ENCODE assay signal across 20 cellular contexts in the genomic region with DNA sequence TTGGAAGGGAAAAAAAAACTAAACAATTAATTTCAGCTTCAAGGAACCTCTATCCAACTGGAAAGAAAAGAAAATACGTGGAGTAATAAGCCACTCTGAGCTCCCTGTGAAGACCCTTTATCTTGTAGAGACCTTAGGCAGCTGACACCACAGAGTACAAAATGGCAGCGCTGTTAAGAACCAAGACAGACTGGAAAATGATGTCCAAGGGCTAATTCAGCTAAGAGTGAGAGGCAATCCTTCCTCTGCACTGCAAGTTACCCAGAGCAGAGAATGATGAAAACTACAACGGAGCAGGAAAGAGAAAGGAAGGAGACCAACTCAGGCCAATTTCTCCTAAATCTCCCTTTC. TPM values are rescaled to one million over a fixed set of nuclear protein-coding genes. Genes with fewer than 3 reads are reported as not detected.
A peak's percentile ranks its signal among the peaks of the same experiment; 100 is the strongest.
DNase-seq lines count a peak whose midpoint lies in the region; ATAC-seq and TF ChIP-seq lines count a peak whose summit lies in the region.
"Had no signal": no experiment of that assay in that cellular context is flagged by ENCODE, and none has a peak within 500 bp of the region (broad histone marks: within the 10 kb centered on the region; RNA-seq: fewer than 3 reads in every experiment).

No MANE protein-coding gene starts in this region.

- CTCF ChIA-PET in mammary epithelial cell (lab: Charles Lee; ENCODE audit: low non-redundant PET) (no interaction called here), MCF 10A (lab: Yijun Ruan, JAX) (interaction anchor here (1.4 to 1.9 kb wide), 2 partner anchors 8 to 120 kb away, joined by 3 to 5 read pairs; no protein-coding TSS in a partner anchor), Panc1 (lab: Charles Lee) (no interaction called here)

- peaks cover 15% of the 10 kb centered on the region for H3K4me1 Mint-ChIP-seq in MCF 10A (ENCODE audit: insufficient read depth, unreplicated experiment)

- POLR2A ChIA-PET in MCF 10A (lab: Yijun Ruan, JAX), result interaction anchor here (1.1 to 2.1 kb wide), 2 partner anchors 22 to 57 kb away, joined by 4 to 9 read pairs; a partner anchor contains a TSS
- POLR2A ChIA-PET in Panc1 (lab: Charles Lee), result no interaction called here

- H2AFZ ChIP-seq in mammary epithelial cell (ENCODE audit: low read depth, low read length), result no peak overlapping the region
- H2AFZ ChIP-seq in smooth muscle cell (ENCODE audit: low read depth), result no peak overlapping the region

- H3K36me3 ChIP-seq in mammary epithelial cell (ENCODE audit: insufficient read depth, low read length), result peaks cover 6% of the 10 kb centered on the region
- peaks cover 3% of the 10 kb centered on the region; the same call in 1 of the 2 replicates for H3K36me3 ChIP-seq in Panc1 (ENCODE audit: control insufficient read depth, insufficient read depth, low read length)
- H3K36me3 ChIP-seq in iPS-20b (ENCODE audit: insufficient read depth, low read depth, low read length), result peaks cover 16% of the 10 kb centered on the region; the same call in 1 of the 2 replicates
- H3K36me3 ChIP-seq in smooth muscle cell (ENCODE audit: low read depth), result peaks cover 2% of the 10 kb centered on the region

- H3K4me2 ChIP-seq in mammary epithelial cell (ENCODE audit: insufficient read depth, low read depth, low read length) (no peak overlapping the region), smooth muscle cell (no peak overlapping the region)

- intact Hi-C loops in mammary epithelial cell (cut with micrococcal nuclease) (no loop called here), MCF 10A (cut with micrococcal nuclease) (no loop called here), Panc1 (cut with micrococcal nuclease; ENCODE audit: unreplicated experiment) (no loop called here)

- BruUV-seq in mammary epithelial cell (replicated peaks; lab: Mats Ljungman, UMichigan) (no TSS peak), MCF 10A (replicated peaks; lab: Mats Ljungman, UMichigan) (no TSS peak), Panc1 (replicated peaks; lab: Mats Ljungman, UMichigan) (TSS peak; percentile 13)

- H3K4me3 ChIP-seq in mammary epithelial cell (replicated peaks in 1 of 3; ENCODE audit: insufficient read depth in 1 of 3, low read depth in 2 of 3, low read length in 3 of 3) (no peak overlapping the region), Panc1 (ENCODE audit: low read depth in 2 of 2, low read length in 2 of 2) (no peak overlapping the region), iPS-20b (ENCODE audit: low read length) (no peak overlapping the region), smooth muscle cell (no peak overlapping the region)
- H3K4me3 ChIP-seq: dorsolateral prefrontal cortex, heart right ventricle, SK-N-MC had no signal

- no peaks in the 10 kb centered on the region for H3K9me3 ChIP-seq in mammary epithelial cell (replicated peaks; ENCODE audit: insufficient read depth, low read length)
- no peaks in the 10 kb centered on the region for H3K9me3 ChIP-seq in Panc1 (ENCODE audit: control insufficient read depth, insufficient read depth, low read depth, low read length)
- no peaks in the 10 kb centered on the region for H3K9me3 ChIP-seq in iPS-20b (ENCODE audit: insufficient read depth, low read depth, low read length)
- H3K9me3 ChIP-seq in smooth muscle cell (replicated peaks; ENCODE audit: low read depth), result peaks cover 3% of the 10 kb centered on the region
- H3K9me3 ChIP-seq: heart right ventricle had no signal

- H3K9me3 Mint-ChIP-seq in MCF 10A (ENCODE audit: unreplicated experiment), result no peaks in the 10 kb centered on the region
- H3K9me3 Mint-ChIP-seq: CD14-positive monocyte had no signal

- peaks cover 23% of the 10 kb centered on the region for H3K36me3 Mint-ChIP-seq in MCF 10A (ENCODE audit: insufficient read depth, unreplicated experiment)

- in situ Hi-C loops in mammary epithelial cell (cut with MboI; ENCODE audit: low sequenced_read_pairs in 2 of 2) (no loop called here), Panc1 (cut with HindIII; ENCODE audit: low pct_unique_long_range_greater_than_20kb, low sequenced_read_pairs) (no loop called here)

- TF ChIP-seq CTCF in mammary epithelial cell (conservative IDR thresholded peaks at IDR 0.05 in 1 of 2, IDR thresholded peaks at IDR 0.05 in 1 of 2; ENCODE audit: extremely low read depth in 1 of 2, insufficient read depth in 1 of 2, low read depth in 1 of 2, low read length in 2 of 2) (no peak), MCF 10A (IDR thresholded peaks at IDR 0.05; ENCODE audit: unreplicated experiment) (no peak), Panc1 (IDR thresholded peaks at IDR 0.05) (no peak), smooth muscle cell (IDR thresholded peaks at IDR 0.05; ENCODE audit: borderline replicate concordance, insufficient read depth, poor library complexity, severe bottlenecking) (no peak)

- peak overlapping the region; percentile 73 for H3K27ac ChIP-seq in mammary epithelial cell (ENCODE audit: insufficient read depth, low read depth, low read length)
- no peak overlapping the region for H3K27ac ChIP-seq in Panc1 (ENCODE audit: low read length)
- H3K27ac ChIP-seq in iPS-20b (ENCODE audit: low read length), result peak overlapping the region; percentile 44
- peak overlapping the region; percentile 63 for H3K27ac ChIP-seq in smooth muscle cell (ENCODE audit: low read depth)
- H3K27ac ChIP-seq: dorsolateral prefrontal cortex, heart right ventricle, SK-N-MC had no signal

- H3K4me1 ChIP-seq in mammary epithelial cell (ENCODE audit: insufficient read depth, low read length), result peaks cover 17% of the 10 kb centered on the region
- peaks cover 7% of the 10 kb centered on the region; the same call in 1 of the 2 replicates for H3K4me1 ChIP-seq in Panc1 (ENCODE audit: control insufficient read depth, insufficient read depth, low read length)
- peaks cover 12% of the 10 kb centered on the region for H3K4me1 ChIP-seq in iPS-20b (ENCODE audit: insufficient read depth, low read length)
- H3K4me1 ChIP-seq in smooth muscle cell (ENCODE audit: low read depth), result peaks cover 19% of the 10 kb centered on the region

- H4K20me1 ChIP-seq in mammary epithelial cell (ENCODE audit: insufficient read depth, low read length), result no peaks in the 10 kb centered on the region
- peaks cover 21% of the 10 kb centered on the region for H4K20me1 ChIP-seq in smooth muscle cell (ENCODE audit: low read depth)

- H3K79me2 ChIP-seq in mammary epithelial cell (ENCODE audit: insufficient read depth, low read length), result peaks cover 30% of the 10 kb centered on the region
- H3K79me2 ChIP-seq in smooth muscle cell (ENCODE audit: low read depth), result peaks cover 37% of the 10 kb centered on the region

- H3K27ac Mint-ChIP-seq in MCF 10A (ENCODE audit: low read depth, unreplicated experiment), result no peak overlapping the region
- H3K27ac Mint-ChIP-seq: CD14-positive monocyte had no signal

- no peaks in the 10 kb centered on the region for H3K27me3 Mint-ChIP-seq in MCF 10A (ENCODE audit: insufficient read depth, unreplicated experiment)

- dilution Hi-C loops in mammary epithelial cell (cut with HindIII; ENCODE audit: low sequenced_read_pairs), result no loop called here

- H3K27me3 ChIP-seq in mammary epithelial cell (ENCODE audit: insufficient read depth, low read length) (no peaks in the 10 kb centered on the region), Panc1 (ENCODE audit: control insufficient read depth, insufficient read depth, low read length) (no peaks in the 10 kb centered on the region), iPS-20b (ENCODE audit: insufficient read depth, low read length) (no peaks in the 10 kb centered on the region), smooth muscle cell (ENCODE audit: low read depth) (no peaks in the 10 kb centered on the region)
- H3K27me3 ChIP-seq: dorsolateral prefrontal cortex, heart right ventricle had no signal

- 91% methylated on average over 3 of the region's 3 CpGs for WGBS in mammary epithelial cell (ENCODE audit: low coverage, missing lambda C conversion rate)
- 80% methylated on average over 3 of the region's 3 CpGs for WGBS in smooth muscle cell (ENCODE audit: low lambda C conversion rate)

- no peak overlapping the region for H3K9ac ChIP-seq in mammary epithelial cell (ENCODE audit: insufficient read depth, low read length)
- H3K9ac ChIP-seq in iPS-20b (ENCODE audit: low read depth, low read length), result no peak overlapping the region
- H3K9ac ChIP-seq in smooth muscle cell (ENCODE audit: low read depth), result no peak overlapping the region

- no peak overlapping the region for H3K4me3 Mint-ChIP-seq in MCF 10A (ENCODE audit: unreplicated experiment)
- H3K4me3 Mint-ChIP-seq: CD14-positive monocyte had no signal

- H3F3A ChIP-seq in smooth muscle cell (ENCODE audit: low read depth), result no peaks in the 10 kb centered on the region

- no peak for DNase-seq in mammary epithelial cell
- DNase-seq in MCF 10A (ENCODE audit: unreplicated experiment), result no peak
- no peak for DNase-seq in Panc1 (ENCODE audit: low read depth, low spot score)
- no peak for DNase-seq in smooth muscle cell (lab: John Stamatoyannopoulos, UW; ENCODE audit: unreplicated experiment)
- DNase-seq in activated CD8-positive, alpha-beta memory T cell treated with anti-CD3 and anti-CD28 coated beads, Interleukin-2, amount 50 U/mL, for 4 hours, result no peak
- DNase-seq in NCI-H2029 (lab: John Stamatoyannopoulos, UW), result no peak
- DNase-seq: activated CD4-positive, alpha-beta T cell treated with anti-CD3 and anti-CD28 coated beads, Interleukin-2, amount 50 U/mL, for 1 hour; activated T-cell treated with anti-CD3 and anti-CD28 coated beads, Interleukin-2, amount 50 U/mL, for 1 hour; DND-41; dorsolateral prefrontal cortex; heart right ventricle; kidney; MV-4-11; NCI-H2081; stimulated activated CD4-positive, alpha-beta T cell treated with anti-CD3 and anti-CD28 coated beads, Interleukin-2, amount 100 ng/mL, for 24 hours; T1000 had no signal

- ATAC-seq in Panc1, result no peak
- ATAC-seq in GM19463 (IDR thresholded peaks at IDR 0.05; ENCODE audit: unreplicated experiment), result no peak
- ATAC-seq: heart right ventricle had no signal

RNA-seq across cellular contexts. Expression of a gene that starts 56.7 kb away (rescaled TPM):
- 10 to 100 TPM; 32.8 to 36.9 TPM for total RNA-seq in mammary epithelial cell
- 14.0 TPM for polyA plus RNA-seq in mammary epithelial cell
- 81.7 TPM for polyA minus RNA-seq in mammary epithelial cell
- 35.2 and 37.2 TPM in 2 replicates for total RNA-seq in MCF 10A (2022)
- 55.8 TPM for total RNA-seq in Panc1 (2021; ENCODE audit: unreplicated experiment)
- 19.2 TPM for polyA plus RNA-seq in Panc1 (2012; ENCODE audit: insufficient read length)
- total RNA-seq in smooth muscle cell, result 27.7 and 29.4 TPM in 2 replicates
- 23.6 and 26.0 TPM in 2 replicates for polyA plus RNA-seq in smooth muscle cell
